ENCODE assay signal across 13 cellular contexts in the genomic region with DNA sequence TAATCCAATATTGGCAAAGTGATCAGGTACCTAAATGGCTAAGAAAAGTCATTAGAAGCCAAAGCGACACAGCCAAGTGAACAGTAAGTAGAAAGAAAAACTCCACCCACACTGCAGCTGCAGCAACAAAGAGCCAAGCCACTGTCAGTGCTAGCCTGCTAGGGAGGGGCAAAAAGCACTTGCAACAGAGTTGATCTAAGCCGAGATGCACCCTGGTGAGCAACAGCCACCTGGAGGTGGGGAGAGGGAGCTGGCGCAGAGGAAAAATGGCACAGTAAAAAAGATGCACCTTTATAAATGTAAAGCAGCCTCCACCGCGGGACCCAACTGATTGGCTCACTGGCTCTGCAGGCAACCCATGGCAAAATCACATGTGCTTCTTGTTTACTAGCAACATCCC.
DNase-seq lines count a peak whose midpoint lies in the region; ATAC-seq and TF ChIP-seq lines count a peak whose summit lies in the region.
"Had no signal": no experiment of that assay in that cellular context is flagged by ENCODE, and none has a peak within 500 bp of the region (broad histone marks: within the 10 kb centered on the region; RNA-seq: fewer than 3 reads in every experiment).

No MANE protein-coding gene starts in this region.

- H3K4me3 ChIP-seq in CD4-positive, CD25-positive, alpha-beta regulatory T cell (ENCODE audit: low read depth, low read length), result peak overlapping the region; percentile 51

- TF ChIP-seq CTCF in mesothelial cell of epicardium (IDR thresholded peaks at IDR 0.05; ENCODE audit: unreplicated experiment), result no peak

- H3K4me1 ChIP-seq in CD4-positive, CD25-positive, alpha-beta regulatory T cell (ENCODE audit: control insufficient read depth, insufficient read depth, low read length, poor library complexity, severe bottlenecking), result peaks cover 6% of the 10 kb centered on the region

- peaks cover 0 to 60% (median 9%) of the 10 kb centered on the region in 4 donors for H3K4me1 Mint-ChIP-seq in CD4-positive, CD25-positive, alpha-beta regulatory T cell
- H3K4me1 Mint-ChIP-seq in T-helper 1 cell treated with Interleukin-12 subunit alpha and Interleukin-12 subunit beta and Interleukin-4 antibody, amounts not matched to agents 30 μg/mL and 1 μg/mL, for 36 hours (ENCODE audit: low read depth), result peaks cover 19% of the 10 kb centered on the region
- peaks cover 23% of the 10 kb centered on the region for H3K4me1 Mint-ChIP-seq in activated T-helper 2 cell treated with anti-CD3 and anti-CD28 coated beads, Interferon-gamma antibody, Interleukin-2, Interleukin-4, amounts not matched to agents 10 μg/mL and 5 μg/mL and 100 μg/mL, durations not matched to agents 14 hours and 24 hours and 36 hours (ENCODE audit: low read depth)
- no peaks in the 10 kb centered on the region for H3K4me1 Mint-ChIP-seq in mesothelial cell of epicardium

- no peaks in the 10 kb centered on the region for H3K27me3 Mint-ChIP-seq in CD4-positive, CD25-positive, alpha-beta regulatory T cell
- H3K27me3 Mint-ChIP-seq in T-helper 1 cell treated with Interleukin-12 subunit alpha and Interleukin-12 subunit beta and Interleukin-4 antibody, amounts not matched to agents 30 μg/mL and 1 μg/mL, for 36 hours (ENCODE audit: low read depth), result no peaks in the 10 kb centered on the region
- H3K27me3 Mint-ChIP-seq in activated T-helper 2 cell treated with anti-CD3 and anti-CD28 coated beads, Interferon-gamma antibody, Interleukin-2, Interleukin-4, amounts not matched to agents 10 μg/mL and 5 μg/mL and 100 μg/mL, durations not matched to agents 14 hours and 24 hours and 36 hours (ENCODE audit: low read depth), result no peaks in the 10 kb centered on the region
- H3K27me3 Mint-ChIP-seq in mesothelial cell of epicardium (ENCODE audit: low read depth), result no peaks in the 10 kb centered on the region

- intact Hi-C loops in activated T-helper 2 cell treated with anti-CD3 and anti-CD28 coated beads, Interferon-gamma antibody, Interleukin-2, Interleukin-4, amounts not matched to agents 10 μg/mL and 5 μg/mL and 100 μg/mL, durations not matched to agents 14 hours and 24 hours and 36 hours (cut with micrococcal nuclease), result loop anchor here (5.0 kb wide), 2 partner anchors 61 to 74 kb away; no protein-coding TSS in a partner anchor

- peak overlapping the region; percentile 51 for H3K27ac ChIP-seq in CD4-positive, CD25-positive, alpha-beta regulatory T cell (ENCODE audit: insufficient read depth, low read length, poor library complexity, severe bottlenecking)

- no peaks in the 10 kb centered on the region for H3K36me3 Mint-ChIP-seq in CD4-positive, CD25-positive, alpha-beta regulatory T cell
- H3K36me3 Mint-ChIP-seq in T-helper 1 cell treated with Interleukin-12 subunit alpha and Interleukin-12 subunit beta and Interleukin-4 antibody, amounts not matched to agents 30 μg/mL and 1 μg/mL, for 36 hours (ENCODE audit: low read depth), result no peaks in the 10 kb centered on the region
- H3K36me3 Mint-ChIP-seq in activated T-helper 2 cell treated with anti-CD3 and anti-CD28 coated beads, Interferon-gamma antibody, Interleukin-2, Interleukin-4, amounts not matched to agents 10 μg/mL and 5 μg/mL and 100 μg/mL, durations not matched to agents 14 hours and 24 hours and 36 hours (ENCODE audit: low read depth), result peaks cover 14% of the 10 kb centered on the region
- H3K36me3 Mint-ChIP-seq in mesothelial cell of epicardium, result no peaks in the 10 kb centered on the region

- peak overlapping the region in 1 of 3 donors; percentile 95 for H3K27ac Mint-ChIP-seq in CD4-positive, CD25-positive, alpha-beta regulatory T cell
- peak overlapping the region; percentile 63 for H3K27ac Mint-ChIP-seq in T-helper 1 cell treated with Interleukin-12 subunit alpha and Interleukin-12 subunit beta and Interleukin-4 antibody, amounts not matched to agents 30 μg/mL and 1 μg/mL, for 36 hours
- H3K27ac Mint-ChIP-seq in activated T-helper 2 cell treated with anti-CD3 and anti-CD28 coated beads, Interferon-gamma antibody, Interleukin-2, Interleukin-4, amounts not matched to agents 10 μg/mL and 5 μg/mL and 100 μg/mL, durations not matched to agents 14 hours and 24 hours and 36 hours, result peak overlapping the region; percentile 58
- no peak overlapping the region for H3K27ac Mint-ChIP-seq in mesothelial cell of epicardium

- H3K27me3 ChIP-seq in CD4-positive, CD25-positive, alpha-beta regulatory T cell (ENCODE audit: control insufficient read depth, insufficient read depth, low read length), result no peaks in the 10 kb centered on the region

- no peaks in the 10 kb centered on the region for H3K36me3 ChIP-seq in CD4-positive, CD25-positive, alpha-beta regulatory T cell (ENCODE audit: control insufficient read depth, insufficient read depth, low read length)

- peak overlapping the region in 1 of 4 donors; percentile 40 for H3K4me3 Mint-ChIP-seq in CD4-positive, CD25-positive, alpha-beta regulatory T cell
- no peak overlapping the region for H3K4me3 Mint-ChIP-seq in T-helper 1 cell treated with Interleukin-12 subunit alpha and Interleukin-12 subunit beta and Interleukin-4 antibody, amounts not matched to agents 30 μg/mL and 1 μg/mL, for 36 hours
- H3K4me3 Mint-ChIP-seq in activated T-helper 2 cell treated with anti-CD3 and anti-CD28 coated beads, Interferon-gamma antibody, Interleukin-2, Interleukin-4, amounts not matched to agents 10 μg/mL and 5 μg/mL and 100 μg/mL, durations not matched to agents 14 hours and 24 hours and 36 hours (ENCODE audit: low read depth), result no peak overlapping the region
- no peak overlapping the region for H3K4me3 Mint-ChIP-seq in mesothelial cell of epicardium

- no peaks in the 10 kb centered on the region for H3K9me3 ChIP-seq in CD4-positive, CD25-positive, alpha-beta regulatory T cell (ENCODE audit: control insufficient read depth in 2 of 2, low read length in 2 of 2)

- DNase-seq in CD4-positive, CD25-positive, alpha-beta regulatory T cell, result peak in 1 of 3 donors; percentile 36
- peak; percentile 43 for DNase-seq in activated T-helper 2 cell treated with anti-CD3 and anti-CD28 coated beads, Interferon-gamma antibody, Interleukin-2, Interleukin-4, amounts not matched to agents 10 μg/mL and 5 μg/mL and 100 μg/mL, durations not matched to agents 14 hours and 24 hours and 36 hours (ENCODE audit: low spot score)
- DNase-seq in stimulated activated CD4-positive, alpha-beta T cell treated with anti-CD3 and anti-CD28 coated beads, Interleukin-12 subunit alpha, Interleukin-12 subunit beta, amount 100 ng/mL, for 24 hours (ENCODE audit: low read depth in 2 of 2), result peak; percentile 1 to 17
- DNase-seq in GOT3 (lab: John Stamatoyannopoulos, UW) (no peak), NCI-H146 (lab: John Stamatoyannopoulos, UW) (no peak), mesothelial cell of epicardium (ENCODE audit: low spot score in 2 of 2, unreplicated experiment in 2 of 2) (no peak), foreskin melanocyte (no peak)
- DNase-seq: anterior cingulate cortex, dermis blood vessel endothelial cell, DMS 273 treated with DMSO at 0.1 percent for 48 hours, MV-4-11, NCI-H226 had no signal

- no peaks in the 10 kb centered on the region for H3K9me3 Mint-ChIP-seq in CD4-positive, CD25-positive, alpha-beta regulatory T cell
- H3K9me3 Mint-ChIP-seq in T-helper 1 cell treated with Interleukin-12 subunit alpha and Interleukin-12 subunit beta and Interleukin-4 antibody, amounts not matched to agents 30 μg/mL and 1 μg/mL, for 36 hours, result peaks cover 5% of the 10 kb centered on the region
- H3K9me3 Mint-ChIP-seq in activated T-helper 2 cell treated with anti-CD3 and anti-CD28 coated beads, Interferon-gamma antibody, Interleukin-2, Interleukin-4, amounts not matched to agents 10 μg/mL and 5 μg/mL and 100 μg/mL, durations not matched to agents 14 hours and 24 hours and 36 hours, result no peaks in the 10 kb centered on the region
- no peaks in the 10 kb centered on the region for H3K9me3 Mint-ChIP-seq in mesothelial cell of epicardium

- peak; percentile 97 to 99 for ATAC-seq in CD4-positive, CD25-positive, alpha-beta regulatory T cell (ENCODE audit: low read depth in 2 of 2)

Comparison
In these comparisons a context has a peak if more than half of its experiments do, and no peak if none do; other contexts are left out.
1. DNase-seq: peak in activated T-helper 2 cell treated with anti-CD3 and anti-CD28 coated beads, Interferon-gamma antibody, Interleukin-2, Interleukin-4, amounts not matched to agents 10 μg/mL and 5 μg/mL and 100 μg/mL, durations not matched to agents 14 hours and 24 hours and 36 hours (single experiment) and stimulated activated CD4-positive, alpha-beta T cell treated with anti-CD3 and anti-CD28 coated beads, Interleukin-12 subunit alpha, Interleukin-12 subunit beta, amount 100 ng/mL, for 24 hours (2 of 2); none in GOT3 (single experiment), NCI-H146 (single experiment), mesothelial cell of epicardium (0 of 2) and foreskin melanocyte (single experiment).